Comparison of ENCODE assay signal across 1 cellular context in genomic region chr1:181040284-181040865, GRCh38.
TF ChIP-seq lines count a peak whose summit lies in the region.

No MANE protein-coding gene starts in this region.

TF ChIP-seq in HEK293, 187 proteins besides CTCF, POLR2A, EP300 and RAD21:
- TF ChIP-seq PRDM10 (tag by site-specific recombination; IDR thresholded peaks at IDR 0.05) (0 out of 2 replicates have a peak, but pooled peaks have one; percentile 17), MZF1 (tag by site-specific recombination; IDR thresholded peaks at IDR 0.05; ENCODE audit: borderline replicate concordance) (no peak)
